ENCODE assay signal across 23 cellular contexts in the genomic region with DNA sequence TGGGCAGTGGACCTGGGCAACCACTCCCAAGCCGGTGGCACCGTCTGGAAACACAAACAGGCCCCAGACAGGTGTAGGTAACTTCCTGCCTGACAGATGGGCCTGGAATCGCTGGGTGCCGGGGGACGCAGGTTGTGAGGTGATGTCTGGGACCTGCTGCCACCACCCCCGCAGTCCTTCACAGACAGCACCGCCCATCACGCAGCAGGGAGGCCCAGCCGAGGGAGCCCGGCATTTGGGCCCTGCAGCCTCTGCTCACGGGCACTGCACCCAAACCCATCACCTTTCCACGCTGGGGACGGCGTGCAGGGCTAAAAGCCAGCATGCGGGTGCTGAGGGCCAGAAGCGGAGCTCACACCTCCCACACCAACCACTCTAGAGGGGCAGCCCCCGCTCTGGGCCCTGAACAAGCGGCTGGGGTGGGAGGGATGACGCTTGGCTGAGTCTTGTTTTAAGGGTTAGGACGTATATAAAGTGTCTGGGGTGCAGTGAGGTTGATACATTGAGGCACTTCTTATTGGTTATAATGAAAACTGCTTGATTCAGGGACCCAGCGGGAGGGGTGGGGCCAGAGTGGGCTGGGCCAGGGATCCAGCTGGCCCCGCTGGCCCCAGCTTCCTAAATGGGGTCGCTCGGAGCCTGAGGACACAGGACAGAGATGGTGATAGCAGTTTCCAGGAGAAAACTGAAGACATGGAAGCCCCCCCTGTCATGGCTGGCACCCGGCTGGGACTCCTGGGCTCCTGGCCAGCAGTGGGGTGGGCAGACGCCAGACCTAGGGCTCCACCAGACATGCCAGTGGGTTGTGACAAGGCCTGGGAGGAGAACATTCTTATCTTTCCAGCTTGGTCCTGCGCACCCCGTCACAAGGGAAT. TPM values are rescaled to one million over a fixed set of nuclear protein-coding genes. Genes with fewer than 3 reads are reported as not detected.
DNase-seq lines count a peak whose midpoint lies in the region; ATAC-seq and TF ChIP-seq lines count a peak whose summit lies in the region.
"Had no signal": no experiment of that assay in that cellular context is flagged by ENCODE, and none has a peak within 500 bp of the region (broad histone marks: within the 10 kb centered on the region; RNA-seq: fewer than 3 reads in every experiment).

No MANE protein-coding gene starts in this region.

- TF ChIP-seq POLR2A in gastroesophageal sphincter (IDR thresholded peaks at IDR 0.05): no peak

- peaks cover 0 to 33% (median 20%) of the 10 kb centered on the region in 3 donors for H3K4me1 ChIP-seq in gastroesophageal sphincter
- H3K4me1 ChIP-seq: gastrocnemius medialis had no signal

- H3K27ac ChIP-seq in dorsolateral prefrontal cortex: peak overlapping the region in 36 of 59 donors; percentile 2 to 82 (median 58)
- peak overlapping the region; percentile 9 for H3K27ac ChIP-seq in temporal lobe (ENCODE audit: low read depth, low read length)
- no peak overlapping the region for H3K27ac ChIP-seq in gastroesophageal sphincter
- H3K27ac ChIP-seq: gastrocnemius medialis, neutrophil, transverse colon had no signal

- no peak for TF ChIP-seq CTCF in dorsolateral prefrontal cortex (IDR thresholded peaks at IDR 0.05 in 54 of 56, conservative IDR thresholded peaks at IDR 0.05 in 2 of 56; ENCODE audit: low read depth in 1 of 56, partially characterized antibody in 56 of 56)
- TF ChIP-seq CTCF in gastroesophageal sphincter (IDR thresholded peaks at IDR 0.05): no peak

- H3K4me3 ChIP-seq in dorsolateral prefrontal cortex: no peak overlapping the region
- H3K4me3 ChIP-seq in gastroesophageal sphincter: no peak overlapping the region
- H3K4me3 ChIP-seq: gastrocnemius medialis, mucosa of descending colon, transverse colon had no signal

- intact Hi-C loops in dorsolateral prefrontal cortex (cut with DNase I): no loop called here

- TF ChIP-seq EP300 in gastroesophageal sphincter (IDR thresholded peaks at IDR 0.05): no peak

- ATAC-seq in HG02840 (IDR thresholded peaks at IDR 0.05; ENCODE audit: low FRiP score, unreplicated experiment) (no peak), gastroesophageal sphincter (no peak)
- ATAC-seq: gastrocnemius medialis, left colon, mucosa of descending colon had no signal

- no CpG with 5 or more reads among the region's 28 CpGs for WGBS in gastroesophageal sphincter (ENCODE audit: low coverage in 1 of 2), 2 donors

- no peaks in the 10 kb centered on the region for H3K36me3 ChIP-seq in gastroesophageal sphincter
- H3K36me3 ChIP-seq: gastrocnemius medialis, neutrophil, transverse colon had no signal

- H3K9me3 ChIP-seq in gastroesophageal sphincter: no peaks in the 10 kb centered on the region
- H3K9me3 ChIP-seq: gastrocnemius medialis, mucosa of descending colon, neutrophil, transverse colon had no signal

- DNase-seq in NCI-H345 (lab: John Stamatoyannopoulos, UW): peak; percentile 48
- DNase-seq in NCI-H345 treated with DMSO at 0.1 percent for 48 hours (lab: John Stamatoyannopoulos, UW; ENCODE audit: unreplicated experiment): no peak
- peak; percentile 49 for DNase-seq in NCI-H2196 (lab: John Stamatoyannopoulos, UW; ENCODE audit: unreplicated experiment)
- DNase-seq in dorsolateral prefrontal cortex: no peak
- DNase-seq in GM19240 (ENCODE audit: insufficient read length, low spot score): no peak
- DNase-seq: activated CD4-positive, CD25-positive, alpha-beta regulatory T cell treated with anti-CD3 and anti-CD28 coated beads, Interleukin-2, amount 50 U/mL, for 72 hours; dermis blood vessel endothelial cell; gastrocnemius medialis; left colon; NCI-H1436 treated with DMSO at 0.1 percent for 48 hours; NCI-H82; T1000; transverse colon had no signal

- no peaks in the 10 kb centered on the region for H3K27me3 ChIP-seq in dorsolateral prefrontal cortex
- peaks cover 29% of the 10 kb centered on the region for H3K27me3 ChIP-seq in gastroesophageal sphincter
- H3K27me3 ChIP-seq: transverse colon had no signal

RNA-seq across cellular contexts. Expression of a gene that starts 11.3 kb away (rescaled TPM):
- 1 to 10 TPM in 5 of 120 experiments, under 1 TPM in 14, not detected in 101; 0.39 to 3.1 (median 0.75) TPM for total RNA-seq in dorsolateral prefrontal cortex
- total RNA-seq in temporal lobe: not detected
- not detected for total RNA-seq in gastroesophageal sphincter
- total RNA-seq: activated CD8-positive, alpha-beta memory T cell treated with anti-CD3 and anti-CD28 coated beads for 36 hours; bronchial epithelial cell; dermis blood vessel endothelial cell; epithelial cell of proximal tubule; gastrocnemius medialis; left colon; mucosa of descending colon; renal cortical epithelial cell; transverse colon had no signal

RNA-seq across cellular contexts. Expression of a gene that starts 21.1 kb away (rescaled TPM):
- total RNA-seq in dorsolateral prefrontal cortex (10 to 100 TPM in 118 of 120 experiments, 1 to 10 TPM in 2; 9.6 to 24.0 (median 15.4) TPM), temporal lobe (2.7 TPM), gastroesophageal sphincter (1 to 10 TPM; 2.0 to 5.8 (median 3.1) TPM)
- total RNA-seq: bronchial epithelial cell, epithelial cell of proximal tubule, LHCN-M2 had no signal

RNA-seq across cellular contexts. Expression of a gene that starts 34.6 kb away (rescaled TPM):
- total RNA-seq in dorsolateral prefrontal cortex: 10 to 100 TPM; 14.8 to 39.2 (median 25.7) TPM
- total RNA-seq in temporal lobe: 9.3 TPM
- 10 to 100 TPM in 1 of 4 donors, 1 to 10 TPM in 3; 1.7 to 11.8 (median 5.2) TPM for total RNA-seq in gastroesophageal sphincter

RNA-seq across cellular contexts. Expression of a gene that starts 53.7 kb away (rescaled TPM):
- 10 to 100 TPM; 12.0 to 29.6 (median 18.7) TPM for total RNA-seq in dorsolateral prefrontal cortex
- total RNA-seq in temporal lobe: 19.4 TPM
- total RNA-seq in gastroesophageal sphincter: 10 to 100 TPM; 15.3 to 22.3 (median 16.0) TPM

Comparison
In these comparisons a context has a peak if more than half of its experiments do, and no peak if none do; other contexts are left out.
1. DNase-seq: peak in NCI-H345 (single experiment) and NCI-H2196 (single experiment); none in NCI-H345 treated with DMSO at 0.1 percent for 48 hours (single experiment), dorsolateral prefrontal cortex (0 of 10) and GM19240 (single experiment).
2. H3K27ac ChIP-seq: peak in dorsolateral prefrontal cortex (36 of 59) and temporal lobe (single experiment); none in gastroesophageal sphincter (0 of 4).